ENCODE assay signal across 11 cellular contexts in genomic region chr2:208501217-208501616, GRCh38.
DNase-seq lines count a peak whose midpoint lies in the region; ATAC-seq lines count a peak whose summit lies in the region.
"Had no signal": no experiment of that assay in that cellular context is flagged by ENCODE, and none has a peak within 500 bp of the region (broad histone marks: within the 10 kb centered on the region; RNA-seq: fewer than 3 reads in every experiment).

No MANE protein-coding gene starts in this region.

- no peaks in the 10 kb centered on the region for H3K27me3 ChIP-seq in SJCRH30
- H3K27me3 ChIP-seq: SJSA1 had no signal

- no peaks in the 10 kb centered on the region for H3K9me3 Mint-ChIP-seq in activated naive CD4-positive, alpha-beta T cell treated with anti-CD3 and anti-CD28 coated beads, Interleukin-2, amount 10 ng/mL, durations not matched to agents 7 days and 5 days
- H3K9me3 Mint-ChIP-seq: activated CD4-positive, alpha-beta T cell treated with anti-CD3 and anti-CD28 coated beads, Interleukin-2, amount 10 ng/mL, durations not matched to agents 7 days and 5 days had no signal

- DNase-seq in COR-L47 (lab: John Stamatoyannopoulos, UW) (peak; percentile 38), NCI-H1436 (lab: John Stamatoyannopoulos, UW) (peak; percentile 67), SJCRH30 (peak; percentile 68 to 78), left colon (peak; percentile 43 to 61), T-helper 2 cell (no peak)
- DNase-seq in activated naive CD4-positive, alpha-beta T cell treated with anti-CD3 and anti-CD28 coated beads, Interleukin-2, amount 50 U/mL, for 16 hours = no peak
- DNase-seq in activated naive CD4-positive, alpha-beta T cell treated with anti-CD3 and anti-CD28 coated beads, Interleukin-2, amount 10 ng/mL, durations not matched to agents 7 days and 5 days = no peak
- DNase-seq in stimulated activated naive CD4-positive, alpha-beta T cell treated with Interleukin-2 at 50 U/mL for 16 hours (lab: John Stamatoyannopoulos, UW) = no peak
- DNase-seq: activated CD4-positive, alpha-beta T cell treated with anti-CD3 and anti-CD28 coated beads, Interleukin-2, amount 10 ng/mL, durations not matched to agents 7 days and 5 days; activated gamma-delta T cell had no signal

- no peaks in the 10 kb centered on the region for H3K27me3 Mint-ChIP-seq in activated naive CD4-positive, alpha-beta T cell treated with anti-CD3 and anti-CD28 coated beads, Interleukin-2, amount 10 ng/mL, durations not matched to agents 7 days and 5 days
- H3K27me3 Mint-ChIP-seq: activated CD4-positive, alpha-beta T cell treated with anti-CD3 and anti-CD28 coated beads, Interleukin-2, amount 10 ng/mL, durations not matched to agents 7 days and 5 days had no signal

- peak overlapping the region; percentile 33 for H3K4me3 ChIP-seq in SJCRH30
- H3K4me3 ChIP-seq: SJSA1 had no signal

- CTCF ChIA-PET in activated naive CD4-positive, alpha-beta T cell treated with anti-CD3 and anti-CD28 coated beads, Interleukin-2, amount 10 ng/mL, durations not matched to agents 7 days and 5 days (lab: Charles Lee) = no interaction called here

- peak; percentile 96 for ATAC-seq in left colon

- 0 out of 2 replicates have a peak overlapping the region, but pooled peaks have one; percentile 23 for H3K27ac ChIP-seq in SJCRH30
- H3K27ac ChIP-seq: SJSA1 had no signal

- H3K4me1 Mint-ChIP-seq in activated naive CD4-positive, alpha-beta T cell treated with anti-CD3 and anti-CD28 coated beads, Interleukin-2, amount 10 ng/mL, durations not matched to agents 7 days and 5 days = no peaks in the 10 kb centered on the region
- H3K4me1 Mint-ChIP-seq: activated CD4-positive, alpha-beta T cell treated with anti-CD3 and anti-CD28 coated beads, Interleukin-2, amount 10 ng/mL, durations not matched to agents 7 days and 5 days had no signal

- H3K4me1 ChIP-seq in SJCRH30 = peaks cover 11% of the 10 kb centered on the region
- H3K4me1 ChIP-seq: SJSA1 had no signal

- no peaks in the 10 kb centered on the region for H3K36me3 ChIP-seq in SJCRH30
- H3K36me3 ChIP-seq: SJSA1 had no signal

- no peaks in the 10 kb centered on the region for H3K36me3 Mint-ChIP-seq in activated naive CD4-positive, alpha-beta T cell treated with anti-CD3 and anti-CD28 coated beads, Interleukin-2, amount 10 ng/mL, durations not matched to agents 7 days and 5 days

- no peaks in the 10 kb centered on the region for H3K9me3 ChIP-seq in SJCRH30 (replicated peaks)
- H3K9me3 ChIP-seq: SJSA1 had no signal

- no peak overlapping the region for H3K27ac Mint-ChIP-seq in activated naive CD4-positive, alpha-beta T cell treated with anti-CD3 and anti-CD28 coated beads, Interleukin-2, amount 10 ng/mL, durations not matched to agents 7 days and 5 days
- H3K27ac Mint-ChIP-seq: activated CD4-positive, alpha-beta T cell treated with anti-CD3 and anti-CD28 coated beads, Interleukin-2, amount 10 ng/mL, durations not matched to agents 7 days and 5 days had no signal

- intact Hi-C loops in left colon (cut with DNase I, micrococcal nuclease) = no loop called here

- H3K4me3 Mint-ChIP-seq in activated naive CD4-positive, alpha-beta T cell treated with anti-CD3 and anti-CD28 coated beads, Interleukin-2, amount 10 ng/mL, durations not matched to agents 7 days and 5 days = no peak overlapping the region
- H3K4me3 Mint-ChIP-seq: activated CD4-positive, alpha-beta T cell treated with anti-CD3 and anti-CD28 coated beads, Interleukin-2, amount 10 ng/mL, durations not matched to agents 7 days and 5 days had no signal

Comparison
In these comparisons a context has a peak if more than half of its experiments do, and no peak if none do; other contexts are left out.
1. DNase-seq: peak in COR-L47 (single experiment), NCI-H1436 (single experiment), SJCRH30 (2 of 2) and left colon (2 of 2); none in activated naive CD4-positive, alpha-beta T cell treated with anti-CD3 and anti-CD28 coated beads, Interleukin-2, amount 50 U/mL, for 16 hours (single experiment), activated naive CD4-positive, alpha-beta T cell treated with anti-CD3 and anti-CD28 coated beads, Interleukin-2, amount 10 ng/mL, durations not matched to agents 7 days and 5 days (single experiment), stimulated activated naive CD4-positive, alpha-beta T cell treated with Interleukin-2 at 50 U/mL for 16 hours (single experiment) and T-helper 2 cell (0 of 5).